Comparison of ENCODE assay signal across 1 cellular context in the genomic region with DNA sequence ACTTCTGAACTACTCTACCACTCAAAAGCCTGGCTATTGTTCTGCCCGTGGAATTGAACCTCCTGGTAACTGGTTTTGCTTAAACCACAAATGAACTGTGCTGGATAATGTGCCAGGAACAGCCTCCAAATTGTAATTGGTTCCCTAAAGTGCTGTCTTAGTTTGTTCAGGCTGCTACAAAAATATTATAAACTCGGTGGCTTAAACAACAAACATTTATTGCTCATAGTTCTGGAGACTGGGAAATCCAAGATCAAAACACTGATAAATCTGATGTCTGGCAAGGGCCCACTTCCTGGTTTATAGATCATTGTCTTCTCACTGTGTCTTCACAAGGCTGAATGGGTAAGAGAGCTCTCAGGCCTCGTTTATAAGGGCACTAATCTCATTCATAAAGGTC.
TF ChIP-seq lines count a peak whose summit lies in the region.

No MANE protein-coding gene starts in this region.

TF ChIP-seq in PFSK-1, 5 proteins besides CTCF, POLR2A, EP300 and RAD21 (continued from another document):
- TF ChIP-seq, protein P1, sequence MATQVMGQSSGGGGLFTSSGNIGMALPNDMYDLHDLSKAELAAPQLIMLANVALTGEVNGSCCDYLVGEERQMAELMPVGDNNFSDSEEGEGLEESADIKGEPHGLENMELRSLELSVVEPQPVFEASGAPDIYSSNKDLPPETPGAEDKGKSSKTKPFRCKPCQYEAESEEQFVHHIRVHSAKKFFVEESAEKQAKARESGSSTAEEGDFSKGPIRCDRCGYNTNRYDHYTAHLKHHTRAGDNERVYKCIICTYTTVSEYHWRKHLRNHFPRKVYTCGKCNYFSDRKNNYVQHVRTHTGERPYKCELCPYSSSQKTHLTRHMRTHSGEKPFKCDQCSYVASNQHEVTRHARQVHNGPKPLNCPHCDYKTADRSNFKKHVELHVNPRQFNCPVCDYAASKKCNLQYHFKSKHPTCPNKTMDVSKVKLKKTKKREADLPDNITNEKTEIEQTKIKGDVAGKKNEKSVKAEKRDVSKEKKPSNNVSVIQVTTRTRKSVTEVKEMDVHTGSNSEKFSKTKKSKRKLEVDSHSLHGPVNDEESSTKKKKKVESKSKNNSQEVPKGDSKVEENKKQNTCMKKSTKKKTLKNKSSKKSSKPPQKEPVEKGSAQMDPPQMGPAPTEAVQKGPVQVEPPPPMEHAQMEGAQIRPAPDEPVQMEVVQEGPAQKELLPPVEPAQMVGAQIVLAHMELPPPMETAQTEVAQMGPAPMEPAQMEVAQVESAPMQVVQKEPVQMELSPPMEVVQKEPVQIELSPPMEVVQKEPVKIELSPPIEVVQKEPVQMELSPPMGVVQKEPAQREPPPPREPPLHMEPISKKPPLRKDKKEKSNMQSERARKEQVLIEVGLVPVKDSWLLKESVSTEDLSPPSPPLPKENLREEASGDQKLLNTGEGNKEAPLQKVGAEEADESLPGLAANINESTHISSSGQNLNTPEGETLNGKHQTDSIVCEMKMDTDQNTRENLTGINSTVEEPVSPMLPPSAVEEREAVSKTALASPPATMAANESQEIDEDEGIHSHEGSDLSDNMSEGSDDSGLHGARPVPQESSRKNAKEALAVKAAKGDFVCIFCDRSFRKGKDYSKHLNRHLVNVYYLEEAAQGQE (IDR thresholded peaks at IDR 0.05; ENCODE audit: insufficient read depth in 1 of 2, low read depth in 2 of 2, low read length in 2 of 2), result peak in 1 of 2 experiments; percentile 61; a peak in 1 of 4 replicates
- no peak for TF ChIP-seq FOXP2 (optimal IDR thresholded peaks at IDR 0.05; ENCODE audit: borderline replicate concordance, extremely low read depth, extremely low read length, insufficient read depth)
